Comparison of ENCODE assay signal across 29 cellular contexts in the genomic region with DNA sequence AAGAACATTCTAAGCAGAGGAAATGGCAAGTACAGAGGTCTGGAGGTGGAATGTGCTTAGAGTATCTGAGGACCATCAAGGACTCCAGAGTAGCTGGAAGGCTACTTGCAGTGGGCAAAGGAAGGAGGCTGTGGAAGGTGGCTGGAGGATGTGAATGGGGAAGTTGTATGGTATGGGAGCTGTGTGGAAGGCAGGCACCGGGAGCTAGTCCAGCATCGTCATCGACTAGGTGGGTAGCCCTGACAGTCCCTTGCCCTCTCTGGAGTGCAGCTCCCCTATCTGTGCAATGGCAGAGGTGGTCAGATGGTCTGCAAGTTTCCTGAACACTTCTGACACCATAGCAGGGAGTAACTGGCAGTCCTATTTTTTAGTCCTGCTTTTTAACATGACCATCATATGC. TPM values are rescaled to one million over a fixed set of nuclear protein-coding genes. Genes with fewer than 3 reads are reported as not detected.
A peak's percentile ranks its signal among the peaks of the same experiment; 100 is the strongest.
DNase-seq lines count a peak whose midpoint lies in the region; ATAC-seq and TF ChIP-seq lines count a peak whose summit lies in the region.
"Had no signal": no experiment of that assay in that cellular context is flagged by ENCODE, and none has a peak within 500 bp of the region (broad histone marks: within the 10 kb centered on the region; RNA-seq: fewer than 3 reads in every experiment).

No MANE protein-coding gene starts in this region.

- H3K27me3 Mint-ChIP-seq in glutamatergic neuron (ENCODE audit: unreplicated experiment): peaks cover 4% of the 10 kb centered on the region
- peaks cover 14% of the 10 kb centered on the region for H3K27me3 Mint-ChIP-seq in activated CD4-positive, alpha-beta T cell treated with anti-CD3 and anti-CD28 coated beads, Interleukin-2, amount 10 ng/mL, durations not matched to agents 24 days and 14 days

- no peaks in the 10 kb centered on the region for H3K36me3 Mint-ChIP-seq in glutamatergic neuron (ENCODE audit: unreplicated experiment)
- no peaks in the 10 kb centered on the region for H3K36me3 Mint-ChIP-seq in activated CD4-positive, alpha-beta T cell treated with anti-CD3 and anti-CD28 coated beads, Interleukin-2, amount 10 ng/mL, durations not matched to agents 24 days and 14 days (ENCODE audit: low read depth)

- peaks cover 2% of the 10 kb centered on the region for H3K4me1 Mint-ChIP-seq in glutamatergic neuron (ENCODE audit: low read depth, unreplicated experiment)
- H3K4me1 Mint-ChIP-seq in activated CD4-positive, alpha-beta T cell treated with anti-CD3 and anti-CD28 coated beads, Interleukin-2, amount 10 ng/mL, durations not matched to agents 24 days and 14 days: peaks cover 6% of the 10 kb centered on the region

- H3K4me3 ChIP-seq in RWPE2 (ENCODE audit: severe bottlenecking) (no peak overlapping the region), thyroid gland (replicated peaks in 1 of 3) (no peak overlapping the region)
- H3K4me3 ChIP-seq: MG63, PC-9 had no signal

- no peaks in the 10 kb centered on the region for H3K9me3 ChIP-seq in RWPE2 (ENCODE audit: severe bottlenecking)
- no peaks in the 10 kb centered on the region for H3K9me3 ChIP-seq in thyroid gland
- H3K9me3 ChIP-seq: BE2C, MG63 had no signal

- no peak overlapping the region for H3K27ac Mint-ChIP-seq in glutamatergic neuron (ENCODE audit: unreplicated experiment)
- no peak overlapping the region for H3K27ac Mint-ChIP-seq in activated CD4-positive, alpha-beta T cell treated with anti-CD3 and anti-CD28 coated beads, Interleukin-2, amount 10 ng/mL, durations not matched to agents 24 days and 14 days

- no peaks in the 10 kb centered on the region for H3K9me3 Mint-ChIP-seq in glutamatergic neuron (ENCODE audit: unreplicated experiment)
- no peaks in the 10 kb centered on the region for H3K9me3 Mint-ChIP-seq in activated CD4-positive, alpha-beta T cell treated with anti-CD3 and anti-CD28 coated beads, Interleukin-2, amount 10 ng/mL, durations not matched to agents 24 days and 14 days
- H3K9me3 Mint-ChIP-seq: CD14-positive monocyte had no signal

- DNase-seq in activated CD8-positive, alpha-beta memory T cell treated with anti-CD3 and anti-CD28 coated beads for 24 hours: peak; percentile 43
- no peak for DNase-seq in activated CD8-positive, alpha-beta memory T cell treated with anti-CD3 and anti-CD28 coated beads, Interleukin-2, amount 50 U/mL, for 4 hours
- DNase-seq in RWPE2 (ENCODE audit: low spot score) (peak; percentile 23), glutamatergic neuron (peak; percentile 1), thyroid gland (no peak), NOMO-1 (lab: John Stamatoyannopoulos, UW; ENCODE audit: unreplicated experiment in 2 of 2) (no peak)
- DNase-seq in activated CD4-positive, alpha-beta T cell treated with anti-CD3 and anti-CD28 coated beads, Interleukin-2, amount 10 ng/mL, durations not matched to agents 24 days and 14 days: no peak
- DNase-seq: 8988T; ACHN; BE2C; Calu3; DMS79 treated with DMSO at 0.1 percent for 48 hours; GF-D8; GOT3; IMR-90; KG1; MG63; NCI-H1105 treated with DMSO at 0.1 percent for 48 hours; NCI-H146; NCI-H1930; NCI-H2107; NCI-H446; NCI-H524 treated with DMSO at 0.1 percent for 48 hours; NCI-H82; NK-92 treated with Interleukin-12 subunit alpha and Interleukin-12 subunit beta, amount 100 ng/mL, for 24 hours; PC-9; Right ventricle myocardium superior had no signal

- no peak overlapping the region for H3K4me3 Mint-ChIP-seq in glutamatergic neuron (ENCODE audit: unreplicated experiment)
- H3K4me3 Mint-ChIP-seq in activated CD4-positive, alpha-beta T cell treated with anti-CD3 and anti-CD28 coated beads, Interleukin-2, amount 10 ng/mL, durations not matched to agents 24 days and 14 days: no peak overlapping the region
- H3K4me3 Mint-ChIP-seq: CD14-positive monocyte had no signal

- ATAC-seq in RWPE2 (ENCODE audit: low read depth): no peak

- 94 to 96% methylated on average over 3 of the region's 3 CpGs for WGBS in thyroid gland, 2 donors

- no peak overlapping the region for H3K27ac ChIP-seq in RWPE2 (ENCODE audit: poor library complexity, severe bottlenecking)
- H3K27ac ChIP-seq in thyroid gland: peak overlapping the region in 2 of 3 donors; percentile 47 to 99
- H3K27ac ChIP-seq: PC-9 had no signal

- H3K4me1 ChIP-seq in RWPE2 (ENCODE audit: insufficient read depth, poor library complexity, severe bottlenecking): no peaks in the 10 kb centered on the region
- peaks cover 43 to 44% of the 10 kb centered on the region in 2 donors for H3K4me1 ChIP-seq in thyroid gland
- H3K4me1 ChIP-seq: BE2C had no signal

- H3K27me3 ChIP-seq in RWPE2 (ENCODE audit: insufficient read depth, poor library complexity, severe bottlenecking): no peaks in the 10 kb centered on the region
- no peaks in the 10 kb centered on the region for H3K27me3 ChIP-seq in thyroid gland
- H3K27me3 ChIP-seq: BE2C, MG63 had no signal

- TF ChIP-seq CTCF in RWPE2 (IDR thresholded peaks at IDR 0.05; ENCODE audit: poor library complexity, severe bottlenecking): no peak
- no peak for TF ChIP-seq CTCF in glutamatergic neuron (IDR thresholded peaks at IDR 0.05; ENCODE audit: partially characterized antibody, unreplicated experiment)
- TF ChIP-seq CTCF in thyroid gland (IDR thresholded peaks at IDR 0.05): no peak

- no peak for TF ChIP-seq POLR2A in thyroid gland (IDR thresholded peaks at IDR 0.05)

- intact Hi-C loops in thyroid gland (cut with DNase I): no loop called here
- intact Hi-C loops in activated CD4-positive, alpha-beta T cell treated with anti-CD3 and anti-CD28 coated beads, Interleukin-2, amount 10 ng/mL, durations not matched to agents 24 days and 14 days (cut with micrococcal nuclease): no loop called here

- H3K36me3 ChIP-seq in RWPE2 (ENCODE audit: low read depth) (no peaks in the 10 kb centered on the region), thyroid gland (no peaks in the 10 kb centered on the region)
- H3K36me3 ChIP-seq: BE2C, MG63 had no signal

RNA-seq across cellular contexts. Expression of a gene that starts 19.3 kb away (rescaled TPM):
- total RNA-seq in glutamatergic neuron (ENCODE audit: unreplicated experiment) (1.0 TPM), thyroid gland (1 to 10 TPM; 4.0 to 7.7 (median 6.0) TPM)
- 0.16 TPM in 1 of 2 replicates, not detected in the other for total RNA-seq in activated CD4-positive, alpha-beta T cell treated with anti-CD3 and anti-CD28 coated beads, Interleukin-2, amount 10 ng/mL, durations not matched to agents 24 days and 14 days

RNA-seq across cellular contexts. Expression of a gene that starts 50.5 kb away (rescaled TPM):
- total RNA-seq in glutamatergic neuron (ENCODE audit: unreplicated experiment) (67.6 TPM), thyroid gland (100 to 1,000 TPM; 171 to 217 (median 211) TPM)
- 88.6 and 91.6 TPM in 2 replicates for total RNA-seq in activated CD4-positive, alpha-beta T cell treated with anti-CD3 and anti-CD28 coated beads, Interleukin-2, amount 10 ng/mL, durations not matched to agents 24 days and 14 days

RNA-seq across cellular contexts. Expression of a gene that starts 51.2 kb away (rescaled TPM):
- total RNA-seq in glutamatergic neuron (ENCODE audit: unreplicated experiment): 7.6 TPM
- total RNA-seq in thyroid gland: 10 to 100 TPM; 15.7 to 64.1 (median 32.4) TPM
- total RNA-seq in activated CD4-positive, alpha-beta T cell treated with anti-CD3 and anti-CD28 coated beads, Interleukin-2, amount 10 ng/mL, durations not matched to agents 24 days and 14 days: not detected in 2 replicates
- total RNA-seq: Calu3, IMR-90, PC-9, RPMI7951 had no signal

RNA-seq across cellular contexts. Expression of a gene that starts 55.5 kb away (rescaled TPM):
- total RNA-seq in glutamatergic neuron (ENCODE audit: unreplicated experiment) (0.64 TPM), thyroid gland (10 to 100 TPM in 2 of 4 donors, 1 to 10 TPM in 2; 5.6 to 15.3 (median 10.7) TPM)
- total RNA-seq in activated CD4-positive, alpha-beta T cell treated with anti-CD3 and anti-CD28 coated beads, Interleukin-2, amount 10 ng/mL, durations not matched to agents 24 days and 14 days: 0.42 and 0.69 TPM in 2 replicates
- total RNA-seq: IMR-90, RPMI7951 had no signal

Comparison
In these comparisons a context has a peak if more than half of its experiments do, and no peak if none do; other contexts are left out.
1. DNase-seq: peak in activated CD8-positive, alpha-beta memory T cell treated with anti-CD3 and anti-CD28 coated beads for 24 hours (single experiment), RWPE2 (single experiment) and glutamatergic neuron (single experiment); none in activated CD8-positive, alpha-beta memory T cell treated with anti-CD3 and anti-CD28 coated beads, Interleukin-2, amount 50 U/mL, for 4 hours (single experiment), thyroid gland (0 of 2), NOMO-1 (0 of 2) and activated CD4-positive, alpha-beta T cell treated with anti-CD3 and anti-CD28 coated beads, Interleukin-2, amount 10 ng/mL, durations not matched to agents 24 days and 14 days (single experiment).